In the genomic region with DNA sequence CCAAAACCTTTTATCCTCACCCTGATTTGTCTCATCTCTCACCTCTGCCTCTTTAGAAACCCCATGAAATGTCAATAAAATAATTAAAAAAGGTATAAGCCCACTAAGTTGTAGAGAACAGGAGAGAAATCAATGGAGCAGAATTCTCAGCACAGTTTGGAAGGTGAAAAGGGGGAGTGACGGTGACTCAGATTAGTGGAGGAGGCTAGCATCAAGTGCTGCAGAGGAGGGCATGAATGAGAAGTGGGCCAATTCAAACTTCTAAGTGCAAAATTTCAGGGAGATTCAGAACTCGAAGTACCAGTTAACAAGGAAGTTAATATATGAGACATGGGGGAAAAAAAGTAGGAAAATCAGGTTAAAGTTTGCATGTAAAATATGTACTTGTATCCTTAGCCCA, we compare ENCODE assay signal across 27 cellular contexts. TPM values are rescaled to one million over a fixed set of nuclear protein-coding genes. Genes with fewer than 3 reads are reported as not detected.
"Had no signal": no experiment of that assay in that cellular context is flagged by ENCODE, and none has a peak within 500 bp of the region (broad histone marks: within the 10 kb centered on the region; RNA-seq: fewer than 3 reads in every experiment).

No MANE protein-coding gene starts in this region.

- H3K27ac Mint-ChIP-seq: activated CD4-positive, alpha-beta T cell treated with anti-CD3 and anti-CD28 coated beads, Interleukin-2, amount 10 ng/mL, durations not matched to agents 24 days and 14 days; activated CD8-positive, alpha-beta T cell treated with anti-CD3 and anti-CD28 coated beads for 36 hours; activated naive CD4-positive, alpha-beta T cell treated with anti-CD3 and anti-CD28 coated beads for 36 hours; activated naive CD4-positive, alpha-beta T cell treated with anti-CD3 and anti-CD28 coated beads, Interleukin-2, amount 50 U/mL, for 72 hours; activated T-cell treated with anti-CD3 and anti-CD28 coated beads, Interleukin-2, amount 50 U/mL, for 24 hours; activated T-helper 1 cell treated with anti-CD3 and anti-CD28 coated beads, Interleukin-12 subunit alpha, Interleukin-12 subunit beta, Interleukin-2, Interleukin-4 antibody, amounts not matched to agents 30 ng/mL and 10 ng/mL and 1 ng/mL, durations not matched to agents 14 hours and 24 hours and 36 hours had no signal

- H3K4me1 Mint-ChIP-seq: activated CD4-positive, alpha-beta T cell treated with anti-CD3 and anti-CD28 coated beads, Interleukin-2, amount 10 ng/mL, durations not matched to agents 24 days and 14 days had no signal

- ATAC-seq: activated CD8-positive, alpha-beta T cell treated with anti-CD3 and anti-CD28 coated beads for 36 hours; activated naive CD4-positive, alpha-beta T cell treated with anti-CD3 and anti-CD28 coated beads, Interleukin-2, amount 50 U/mL, for 72 hours; body of pancreas had no signal

- H3K36me3 Mint-ChIP-seq: activated naive CD4-positive, alpha-beta T cell treated with anti-CD3 and anti-CD28 coated beads, Interleukin-2, amount 50 U/mL, for 72 hours had no signal

- H3K27me3 ChIP-seq: adrenal gland, body of pancreas had no signal

- H3K9me3 Mint-ChIP-seq: activated CD8-positive, alpha-beta T cell treated with anti-CD3 and anti-CD28 coated beads for 36 hours; activated naive CD4-positive, alpha-beta T cell treated with anti-CD3 and anti-CD28 coated beads for 36 hours; activated T-cell treated with anti-CD3 and anti-CD28 coated beads, Interleukin-2, amount 50 U/mL, for 24 hours; activated T-helper 1 cell treated with anti-CD3 and anti-CD28 coated beads, Interleukin-12 subunit alpha, Interleukin-12 subunit beta, Interleukin-2, Interleukin-4 antibody, amounts not matched to agents 30 ng/mL and 10 ng/mL and 1 ng/mL, durations not matched to agents 14 hours and 24 hours and 36 hours had no signal

- H3K9me3 ChIP-seq: adrenal gland, body of pancreas had no signal

- H3K4me3 ChIP-seq: adrenal gland, body of pancreas had no signal

- H3K27me3 Mint-ChIP-seq: activated CD4-positive, alpha-beta T cell treated with anti-CD3 and anti-CD28 coated beads, Interleukin-2, amount 10 ng/mL, durations not matched to agents 24 days and 14 days; activated CD8-positive, alpha-beta T cell treated with anti-CD3 and anti-CD28 coated beads for 36 hours; activated T-cell treated with anti-CD3 and anti-CD28 coated beads, Interleukin-2, amount 50 U/mL, for 24 hours had no signal

- DNase-seq: activated CD4-positive, alpha-beta T cell treated with anti-CD3 and anti-CD28 coated beads, Interleukin-2, amount 10 ng/mL, durations not matched to agents 24 days and 14 days; activated CD4-positive, alpha-beta T cell treated with anti-CD3 and anti-CD28 coated beads, Interleukin-2, amount 50 U/mL, for 4 hours; activated CD8-positive, alpha-beta T cell treated with anti-CD3 and anti-CD28 coated beads for 36 hours; activated gamma-delta T cell treated with Interleukin-2 at 50 U/mL for 16 hours; activated naive CD4-positive, alpha-beta T cell treated with anti-CD3 and anti-CD28 coated beads for 36 hours; activated T-cell treated with anti-CD3 and anti-CD28 coated beads, Interleukin-2, amount 50 U/mL, for 24 hours; adrenal gland; body of pancreas; central memory CD4-positive, alpha-beta T cell; Karpas-422; KBM-7; NCI-H1105; NCI-H1417 treated with DMSO at 0.1 percent for 48 hours; NCI-H187 treated with DMSO at 0.1 percent for 48 hours; NCI-H2081 treated with DMSO at 0.1 percent for 48 hours; NCI-H510A; NCI-H526; NCI-H748 treated with DMSO at 0.1 percent for 48 hours; NK-92 treated with Interleukin-12 subunit alpha and Interleukin-12 subunit beta, amount 100 ng/mL, for 24 hours; OCI-M1; Right ventricle myocardium superior; SW 1271; T-helper 1 cell; T-helper 2 cell; T-helper 9 cell had no signal

- H3K36me3 ChIP-seq: adrenal gland had no signal

- H3K27ac ChIP-seq: adrenal gland, body of pancreas had no signal

- H3K4me1 ChIP-seq: adrenal gland, body of pancreas had no signal

- H3K4me3 Mint-ChIP-seq: activated CD4-positive, alpha-beta T cell treated with anti-CD3 and anti-CD28 coated beads, Interleukin-2, amount 10 ng/mL, durations not matched to agents 24 days and 14 days; activated CD8-positive, alpha-beta T cell treated with anti-CD3 and anti-CD28 coated beads for 36 hours; activated naive CD4-positive, alpha-beta T cell treated with anti-CD3 and anti-CD28 coated beads for 36 hours; activated T-cell treated with anti-CD3 and anti-CD28 coated beads, Interleukin-2, amount 50 U/mL, for 24 hours; activated T-helper 1 cell treated with anti-CD3 and anti-CD28 coated beads, Interleukin-12 subunit alpha, Interleukin-12 subunit beta, Interleukin-2, Interleukin-4 antibody, amounts not matched to agents 30 ng/mL and 10 ng/mL and 1 ng/mL, durations not matched to agents 14 hours and 24 hours and 36 hours had no signal

RNA-seq across cellular contexts. Expression of a gene that starts 34.9 kb away (rescaled TPM):
- total RNA-seq: activated CD4-positive, alpha-beta T cell treated with anti-CD3 and anti-CD28 coated beads, Interleukin-2, amount 10 ng/mL, durations not matched to agents 24 days and 14 days; activated naive CD4-positive, alpha-beta T cell treated with anti-CD3 and anti-CD28 coated beads for 36 hours; activated naive CD4-positive, alpha-beta T cell treated with anti-CD3 and anti-CD28 coated beads, Interleukin-2, amount 50 U/mL, for 72 hours; activated T-helper 1 cell treated with anti-CD3 and anti-CD28 coated beads, Interleukin-12 subunit alpha, Interleukin-12 subunit beta, Interleukin-2, Interleukin-4 antibody, amounts not matched to agents 30 ng/mL and 10 ng/mL and 1 ng/mL, durations not matched to agents 14 hours and 24 hours and 36 hours had no signal
